Comparison of ENCODE assay signal across 1 cellular context in the genomic region with DNA sequence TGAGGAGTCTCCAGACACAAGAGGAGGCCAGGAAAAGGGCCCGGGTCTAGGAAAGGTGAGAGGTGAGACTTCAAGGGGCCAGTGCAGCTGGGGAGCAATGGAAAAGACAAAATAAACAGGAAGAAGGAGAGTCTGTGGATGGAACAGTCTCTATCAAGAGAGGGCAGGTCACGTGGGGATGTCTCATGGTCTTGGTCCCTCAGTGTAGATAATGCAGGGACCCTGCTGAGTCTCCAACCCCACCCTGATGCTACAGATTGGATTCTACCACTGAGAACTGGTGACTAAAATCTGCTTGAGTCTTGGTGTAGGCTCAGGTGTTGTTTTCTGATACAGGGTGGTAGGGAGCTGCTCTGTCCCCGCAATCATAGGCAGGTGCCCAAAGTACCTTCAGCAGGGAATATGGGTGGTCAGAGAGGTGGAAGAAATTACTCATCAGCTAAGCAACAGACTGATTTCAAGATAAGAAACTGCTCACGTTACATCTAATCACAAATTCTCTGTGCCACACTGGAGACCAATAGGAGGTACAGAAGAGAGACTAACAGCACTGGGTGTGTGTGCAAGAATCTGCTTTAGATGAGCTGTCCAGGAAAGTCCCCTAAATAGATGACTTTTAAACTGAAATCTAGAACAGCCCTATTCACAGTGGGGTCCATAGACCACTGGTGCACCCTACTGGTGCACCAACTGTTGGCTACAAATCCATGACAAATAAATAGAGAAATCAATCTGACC.
TF ChIP-seq lines count a peak whose summit lies in the region.

No MANE protein-coding gene starts in this region.

TF ChIP-seq in K562, 482 proteins besides CTCF, POLR2A, EP300 and RAD21 (continued from another document):
- no peak for TF ChIP-seq GATAD2B (IDR thresholded peaks at IDR 0.05; ENCODE audit: borderline replicate concordance)
- no peak for TF ChIP-seq FOXM1 (IDR thresholded peaks at IDR 0.05; ENCODE audit: low read depth)
- no peak for TF ChIP-seq FOXM1 (CRISPR knock-in tag; IDR thresholded peaks at IDR 0.05; ENCODE audit: low read depth)
- TF ChIP-seq, protein P1, sequence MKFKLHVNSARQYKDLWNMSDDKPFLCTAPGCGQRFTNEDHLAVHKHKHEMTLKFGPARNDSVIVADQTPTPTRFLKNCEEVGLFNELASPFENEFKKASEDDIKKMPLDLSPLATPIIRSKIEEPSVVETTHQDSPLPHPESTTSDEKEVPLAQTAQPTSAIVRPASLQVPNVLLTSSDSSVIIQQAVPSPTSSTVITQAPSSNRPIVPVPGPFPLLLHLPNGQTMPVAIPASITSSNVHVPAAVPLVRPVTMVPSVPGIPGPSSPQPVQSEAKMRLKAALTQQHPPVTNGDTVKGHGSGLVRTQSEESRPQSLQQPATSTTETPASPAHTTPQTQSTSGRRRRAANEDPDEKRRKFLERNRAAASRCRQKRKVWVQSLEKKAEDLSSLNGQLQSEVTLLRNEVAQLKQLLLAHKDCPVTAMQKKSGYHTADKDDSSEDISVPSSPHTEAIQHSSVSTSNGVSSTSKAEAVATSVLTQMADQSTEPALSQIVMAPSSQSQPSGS (CRISPR knock-in tag; IDR thresholded peaks at IDR 0.05) = no peak
- TF ChIP-seq FOS (IDR thresholded peaks at IDR 0.05; ENCODE audit: extremely low read depth, insufficient read length) = peak; percentile 9
- TF ChIP-seq PYGO2 (tag; IDR thresholded peaks at IDR 0.05) = 0 out of 2 replicates have a peak, but pooled peaks have one; percentile 23
- TF ChIP-seq PTRF (tag; IDR thresholded peaks at IDR 0.05) = no peak
- 0 out of 2 replicates have a peak, but pooled peaks have one; percentile 42 for TF ChIP-seq SMARCC2 (IDR thresholded peaks at IDR 0.05; ENCODE audit: low read depth)
- TF ChIP-seq ATF7 (IDR thresholded peaks at IDR 0.05) = peak; percentile 42; the same call in 1 of the 2 replicates
- no peak for TF ChIP-seq ATF1 (CRISPR knock-in tag; IDR thresholded peaks at IDR 0.05)
- no peak for TF ChIP-seq ATF1 (tag; IDR thresholded peaks at IDR 0.05)
- TF ChIP-seq HOXB6 (CRISPR knock-in tag; IDR thresholded peaks at IDR 0.05; ENCODE audit: borderline replicate concordance) = no peak
- TF ChIP-seq, protein P2, sequence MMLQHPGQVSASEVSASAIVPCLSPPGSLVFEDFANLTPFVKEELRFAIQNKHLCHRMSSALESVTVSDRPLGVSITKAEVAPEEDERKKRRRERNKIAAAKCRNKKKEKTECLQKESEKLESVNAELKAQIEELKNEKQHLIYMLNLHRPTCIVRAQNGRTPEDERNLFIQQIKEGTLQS (IDR thresholded peaks at IDR 0.05) = peak; percentile 74
- TF ChIP-seq, protein P2 (CRISPR knock-in tag; conservative IDR thresholded peaks at IDR 0.05) = no peak
- no peak for TF ChIP-seq RBM34 (IDR thresholded peaks at IDR 0.05; ENCODE audit: borderline replicate concordance, insufficient read depth, low read length)
- TF ChIP-seq CHCHD3 (CRISPR knock-in tag; IDR thresholded peaks at IDR 0.05) = no peak
- TF ChIP-seq ZNF3 (CRISPR knock-in tag; IDR thresholded peaks at IDR 0.05) = no peak
- TF ChIP-seq, protein P3, sequence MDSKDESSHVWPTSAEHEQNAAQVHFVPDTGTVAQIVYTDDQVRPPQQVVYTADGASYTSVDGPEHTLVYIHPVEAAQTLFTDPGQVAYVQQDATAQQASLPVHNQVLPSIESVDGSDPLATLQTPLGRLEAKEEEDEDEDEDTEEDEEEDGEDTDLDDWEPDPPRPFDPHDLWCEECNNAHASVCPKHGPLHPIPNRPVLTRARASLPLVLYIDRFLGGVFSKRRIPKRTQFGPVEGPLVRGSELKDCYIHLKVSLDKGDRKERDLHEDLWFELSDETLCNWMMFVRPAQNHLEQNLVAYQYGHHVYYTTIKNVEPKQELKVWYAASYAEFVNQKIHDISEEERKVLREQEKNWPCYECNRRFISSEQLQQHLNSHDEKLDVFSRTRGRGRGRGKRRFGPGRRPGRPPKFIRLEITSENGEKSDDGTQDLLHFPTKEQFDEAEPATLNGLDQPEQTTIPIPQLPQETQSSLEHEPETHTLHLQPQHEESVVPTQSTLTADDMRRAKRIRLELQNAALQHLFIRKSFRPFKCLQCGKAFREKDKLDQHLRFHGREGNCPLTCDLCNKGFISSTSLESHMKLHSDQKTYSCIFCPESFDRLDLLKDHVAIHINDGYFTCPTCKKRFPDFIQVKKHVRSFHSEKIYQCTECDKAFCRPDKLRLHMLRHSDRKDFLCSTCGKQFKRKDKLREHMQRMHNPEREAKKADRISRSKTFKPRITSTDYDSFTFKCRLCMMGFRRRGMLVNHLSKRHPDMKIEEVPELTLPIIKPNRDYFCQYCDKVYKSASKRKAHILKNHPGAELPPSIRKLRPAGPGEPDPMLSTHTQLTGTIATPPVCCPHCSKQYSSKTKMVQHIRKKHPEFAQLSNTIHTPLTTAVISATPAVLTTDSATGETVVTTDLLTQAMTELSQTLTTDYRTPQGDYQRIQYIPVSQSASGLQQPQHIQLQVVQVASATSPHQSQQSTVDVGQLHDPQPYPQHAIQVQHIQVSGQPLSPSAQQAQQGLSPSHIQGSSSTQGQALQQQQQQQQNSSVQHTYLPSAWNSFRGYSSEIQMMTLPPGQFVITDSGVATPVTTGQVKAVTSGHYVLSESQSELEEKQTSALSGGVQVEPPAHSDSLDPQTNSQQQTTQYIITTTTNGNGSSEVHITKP (IDR thresholded peaks at IDR 0.05; ENCODE audit: partially characterized antibody) = peak; percentile 82
- no peak for TF ChIP-seq TARDBP (IDR thresholded peaks at IDR 0.05)
- TF ChIP-seq, protein P4, sequence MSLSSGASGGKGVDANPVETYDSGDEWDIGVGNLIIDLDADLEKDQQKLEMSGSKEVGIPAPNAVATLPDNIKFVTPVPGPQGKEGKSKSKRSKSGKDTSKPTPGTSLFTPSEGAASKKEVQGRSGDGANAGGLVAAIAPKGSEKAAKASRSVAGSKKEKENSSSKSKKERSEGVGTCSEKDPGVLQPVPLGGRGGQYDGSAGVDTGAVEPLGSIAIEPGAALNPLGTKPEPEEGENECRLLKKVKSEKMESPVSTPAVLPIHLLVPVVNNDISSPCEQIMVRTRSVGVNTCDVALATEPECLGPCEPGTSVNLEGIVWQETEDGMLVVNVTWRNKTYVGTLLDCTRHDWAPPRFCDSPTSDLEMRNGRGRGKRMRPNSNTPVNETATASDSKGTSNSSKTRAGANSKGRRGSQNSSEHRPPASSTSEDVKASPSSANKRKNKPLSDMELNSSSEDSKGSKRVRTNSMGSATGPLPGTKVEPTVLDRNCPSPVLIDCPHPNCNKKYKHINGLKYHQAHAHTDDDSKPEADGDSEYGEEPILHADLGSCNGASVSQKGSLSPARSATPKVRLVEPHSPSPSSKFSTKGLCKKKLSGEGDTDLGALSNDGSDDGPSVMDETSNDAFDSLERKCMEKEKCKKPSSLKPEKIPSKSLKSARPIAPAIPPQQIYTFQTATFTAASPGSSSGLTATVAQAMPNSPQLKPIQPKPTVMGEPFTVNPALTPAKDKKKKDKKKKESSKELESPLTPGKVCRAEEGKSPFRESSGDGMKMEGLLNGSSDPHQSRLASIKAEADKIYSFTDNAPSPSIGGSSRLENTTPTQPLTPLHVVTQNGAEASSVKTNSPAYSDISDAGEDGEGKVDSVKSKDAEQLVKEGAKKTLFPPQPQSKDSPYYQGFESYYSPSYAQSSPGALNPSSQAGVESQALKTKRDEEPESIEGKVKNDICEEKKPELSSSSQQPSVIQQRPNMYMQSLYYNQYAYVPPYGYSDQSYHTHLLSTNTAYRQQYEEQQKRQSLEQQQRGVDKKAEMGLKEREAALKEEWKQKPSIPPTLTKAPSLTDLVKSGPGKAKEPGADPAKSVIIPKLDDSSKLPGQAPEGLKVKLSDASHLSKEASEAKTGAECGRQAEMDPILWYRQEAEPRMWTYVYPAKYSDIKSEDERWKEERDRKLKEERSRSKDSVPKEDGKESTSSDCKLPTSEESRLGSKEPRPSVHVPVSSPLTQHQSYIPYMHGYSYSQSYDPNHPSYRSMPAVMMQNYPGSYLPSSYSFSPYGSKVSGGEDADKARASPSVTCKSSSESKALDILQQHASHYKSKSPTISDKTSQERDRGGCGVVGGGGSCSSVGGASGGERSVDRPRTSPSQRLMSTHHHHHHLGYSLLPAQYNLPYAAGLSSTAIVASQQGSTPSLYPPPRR (CRISPR knock-in tag; IDR thresholded peaks at IDR 0.05; ENCODE audit: borderline replicate concordance) = no peak
- no peak for TF ChIP-seq SPI1 (IDR thresholded peaks at IDR 0.05; ENCODE audit: borderline replicate concordance, low read depth, low read length)
